8 cellular contexts compared by ENCODE assay signal in the genomic region with DNA sequence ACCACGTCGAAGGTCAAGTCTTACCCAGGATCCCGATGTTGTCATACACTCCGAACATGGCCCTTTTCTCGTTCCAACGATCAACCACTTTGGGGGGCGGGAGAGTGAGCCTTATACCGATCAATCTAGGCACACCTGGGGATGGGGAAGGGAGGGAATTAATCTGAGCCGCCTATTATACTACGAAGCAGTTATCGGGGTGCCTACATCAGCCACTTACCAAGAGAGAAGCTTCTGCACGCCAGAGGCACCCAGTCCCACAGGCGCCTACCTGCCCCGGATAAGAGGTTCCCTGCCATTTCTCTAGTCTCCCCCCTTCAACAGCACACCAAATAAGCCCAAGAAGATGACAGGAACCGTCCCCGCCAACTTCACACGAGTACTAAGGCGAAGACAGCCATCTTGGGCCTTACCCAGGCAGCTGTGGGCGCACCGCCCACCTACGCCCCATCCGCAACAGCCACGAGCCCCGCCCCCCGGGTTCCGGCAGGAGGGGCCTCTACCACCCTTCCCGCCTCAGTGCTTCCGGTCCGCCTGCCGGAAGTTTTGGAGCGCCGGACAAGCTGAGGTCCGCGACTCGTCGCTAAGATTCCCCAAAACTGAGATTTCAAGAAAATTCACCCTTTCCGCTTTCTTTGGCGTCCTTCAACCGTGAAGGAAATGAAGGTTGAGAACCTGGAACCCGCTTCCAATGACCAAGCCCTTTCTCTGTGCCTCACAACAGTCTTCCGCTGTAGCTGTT. TPM values are rescaled to one million over a fixed set of nuclear protein-coding genes. Genes with fewer than 3 reads are reported as not detected.
DNase-seq lines count a peak whose midpoint lies in the region; ATAC-seq and TF ChIP-seq lines count a peak whose summit lies in the region.

Gene MRPL51 (minus strand): TSS at position 425 of the 742 bp plus-strand sequence. CDS start 126 bp downstream, at position 299.

- peak within 1 kb of the TSS; percentile 68 for H3K9ac ChIP-seq in neural progenitor cell
- peak within 1 kb of the TSS; percentile 91 to 99 for H3K9ac ChIP-seq in stomach smooth muscle (ENCODE audit: low read length in 2 of 2)

- POLR2A ChIA-PET in HEK293 (lab: Yijun Ruan, JAX) = interaction anchor here (1.0 to 1.8 kb wide), 21 partner anchors 9 to 358 kb away, joined by 3 to 74 read pairs (median 4); partner anchors contain the start of genes CDCA3, GAPDH, NOP2 and TNFRSF1A

- CTCF ChIA-PET in HEK293 (lab: Yijun Ruan, JAX) = interaction anchor here (0.5 to 2.0 kb wide), 7 partner anchors 19 to 173 kb away, joined by 3 to 7 read pairs (median 4); no protein-coding TSS in a partner anchor

- DNase-seq in GDM1 (lab: John Stamatoyannopoulos, UW) (peak; percentile 91), MV-4-11 (lab: John Stamatoyannopoulos, UW) (peak; percentile 93), SJSA1 (ENCODE audit: low read depth in 1 of 2, low spot score in 2 of 2) (peak; percentile 96 to 98), foreskin keratinocyte (peak; percentile 85 to 93), neural progenitor cell (ENCODE audit: low spot score) (peak; percentile 98)
- peak; percentile 81 to 96 (median 90) for DNase-seq in activated naive CD4-positive, alpha-beta T cell (lab: John Stamatoyannopoulos, UW)

- H3K79me2 ChIP-seq in neural progenitor cell (ENCODE audit: low read depth) = peaks cover 57% of the 10 kb centered on the region

- peak within 1 kb of the TSS; percentile 55 for H2AFZ ChIP-seq in neural progenitor cell (replicated peaks)

- H4K20me1 ChIP-seq in neural progenitor cell (ENCODE audit: low read depth) = peaks cover 24% of the 10 kb centered on the region

- no peaks in the 10 kb centered on the region for H3K9me3 Mint-ChIP-seq in neural progenitor cell

- H3K27ac Mint-ChIP-seq in neural progenitor cell = peak within 1 kb of the TSS; percentile 93

- H3K36me3 Mint-ChIP-seq in neural progenitor cell = peaks cover 14% of the 10 kb centered on the region

- H3K36me3 ChIP-seq in HEK293 (ENCODE audit: control insufficient read depth in 2 of 2, insufficient read depth in 1 of 2, low read length in 2 of 2) (peaks cover 36 to 48% of the 10 kb centered on the region in 2 experiments), SJSA1 (peaks cover 51% of the 10 kb centered on the region), neural progenitor cell (peaks cover 19% of the 10 kb centered on the region), stomach smooth muscle (ENCODE audit: control insufficient read depth in 2 of 2, insufficient read depth in 2 of 2, low read length in 2 of 2) (peaks cover 0 to 2% of the 10 kb centered on the region in 2 donors)

- TF ChIP-seq CTCF in HEK293 (tag by site-specific recombination; IDR thresholded peaks at IDR 0.05) = no peak
- no peak for TF ChIP-seq CTCF in foreskin keratinocyte (conservative IDR thresholded peaks at IDR 0.05)
- no peak for TF ChIP-seq CTCF in neural progenitor cell (IDR thresholded peaks at IDR 0.05)

- H3K4me1 Mint-ChIP-seq in neural progenitor cell = peaks cover 28% of the 10 kb centered on the region

- H3K4me1 ChIP-seq in HEK293 (ENCODE audit: control insufficient read depth, insufficient read depth, low read length) (peaks cover 7% of the 10 kb centered on the region; the same call in 1 of the 2 replicates), SJSA1 (replicated peaks) (peaks cover 17% of the 10 kb centered on the region), foreskin keratinocyte (peaks cover 6% of the 10 kb centered on the region), neural progenitor cell (peaks cover 23% of the 10 kb centered on the region), stomach smooth muscle (ENCODE audit: control insufficient read depth, insufficient read depth, low read length) (peaks cover 12% of the 10 kb centered on the region)

- H3K4me2 ChIP-seq in neural progenitor cell = peak within 1 kb of the TSS; percentile 74

- ATAC-seq in foreskin keratinocyte = peak; percentile 87

- H3K4me3 Mint-ChIP-seq in neural progenitor cell = peak within 1 kb of the TSS; percentile 97

- H3K9me3 ChIP-seq in HEK293 (ENCODE audit: control insufficient read depth, insufficient read depth, low read depth, low read length) (no peaks in the 10 kb centered on the region), SJSA1 (replicated peaks) (no peaks in the 10 kb centered on the region), neural progenitor cell (ENCODE audit: low read depth) (no peaks in the 10 kb centered on the region), stomach smooth muscle (ENCODE audit: control insufficient read depth in 2 of 2, low read length in 2 of 2) (no peaks in the 10 kb centered on the region)

- H3F3A ChIP-seq in neural progenitor cell (ENCODE audit: low read depth) = peaks cover 33% of the 10 kb centered on the region

- H3K27me3 Mint-ChIP-seq in neural progenitor cell (ENCODE audit: insufficient read depth, low read depth) = peaks cover 2% of the 10 kb centered on the region

- H3K27ac ChIP-seq in HEK293 (ENCODE audit: extremely low read depth, low read depth, low read length) (peak within 1 kb of the TSS; percentile 94), SJSA1 (peak within 1 kb of the TSS; percentile 94), foreskin keratinocyte (peak within 1 kb of the TSS; percentile 83), neural progenitor cell (peak within 1 kb of the TSS; percentile 81), stomach smooth muscle (ENCODE audit: low read length) (peak within 1 kb of the TSS; percentile 98)

- H3K4me3 ChIP-seq in HEK293 (ENCODE audit: low read depth, low read length) = peak within 1 kb of the TSS; percentile 93
- H3K4me3 ChIP-seq in SJSA1 = peak within 1 kb of the TSS; percentile 56
- peak within 1 kb of the TSS; percentile 86 for H3K4me3 ChIP-seq in neural progenitor cell
- H3K4me3 ChIP-seq in stomach smooth muscle (ENCODE audit: low read length in 2 of 2) = peak within 1 kb of the TSS; percentile 95 to 98

- H3K27me3 ChIP-seq in SJSA1 (replicated peaks) (no peaks in the 10 kb centered on the region), foreskin keratinocyte (no peaks in the 10 kb centered on the region), neural progenitor cell (no peaks in the 10 kb centered on the region), stomach smooth muscle (ENCODE audit: control insufficient read depth in 1 of 2, insufficient read depth in 2 of 2, low read length in 2 of 2) (no peaks in the 10 kb centered on the region)

TF ChIP-seq in HEK293, 187 proteins besides CTCF, POLR2A, EP300 and RAD21 (continues in another document):
- no peak for TF ChIP-seq ZNF155 (tag by site-specific recombination; IDR thresholded peaks at IDR 0.05)
- TF ChIP-seq ZNF645 (tag by site-specific recombination; IDR thresholded peaks at IDR 0.05) = no peak
- TF ChIP-seq ZNF501 (tag by site-specific recombination; IDR thresholded peaks at IDR 0.05) = peak; percentile 91
- no peak for TF ChIP-seq ZNF704 (tag by site-specific recombination; IDR thresholded peaks at IDR 0.05)
- TF ChIP-seq ZNF433 (tag by site-specific recombination; IDR thresholded peaks at IDR 0.05; ENCODE audit: low read depth) = no peak
- no peak for TF ChIP-seq ZNF791 (tag by site-specific recombination; IDR thresholded peaks at IDR 0.05)
- TF ChIP-seq ZNF146 (tag by site-specific recombination; IDR thresholded peaks at IDR 0.05) = no peak
- TF ChIP-seq, protein P1, sequence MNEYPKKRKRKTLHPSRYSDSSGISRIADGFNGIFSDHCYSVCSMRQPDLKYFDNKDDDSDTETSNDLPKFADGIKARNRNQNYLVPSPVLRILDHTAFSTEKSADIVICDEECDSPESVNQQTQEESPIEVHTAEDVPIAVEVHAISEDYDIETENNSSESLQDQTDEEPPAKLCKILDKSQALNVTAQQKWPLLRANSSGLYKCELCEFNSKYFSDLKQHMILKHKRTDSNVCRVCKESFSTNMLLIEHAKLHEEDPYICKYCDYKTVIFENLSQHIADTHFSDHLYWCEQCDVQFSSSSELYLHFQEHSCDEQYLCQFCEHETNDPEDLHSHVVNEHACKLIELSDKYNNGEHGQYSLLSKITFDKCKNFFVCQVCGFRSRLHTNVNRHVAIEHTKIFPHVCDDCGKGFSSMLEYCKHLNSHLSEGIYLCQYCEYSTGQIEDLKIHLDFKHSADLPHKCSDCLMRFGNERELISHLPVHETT (tag by site-specific recombination; IDR thresholded peaks at IDR 0.05) = no peak
- TF ChIP-seq ZBTB20 (tag by site-specific recombination; IDR thresholded peaks at IDR 0.05) = no peak
- no peak for TF ChIP-seq ZNF621 (tag by site-specific recombination; IDR thresholded peaks at IDR 0.05)
- peak; percentile 90 for TF ChIP-seq YY1 (tag by site-specific recombination; IDR thresholded peaks at IDR 0.05)
- TF ChIP-seq TCF7L2 (IDR thresholded peaks at IDR 0.05; ENCODE audit: borderline replicate concordance, low read depth, low read length) = no peak
- TF ChIP-seq ZNF585B (tag by site-specific recombination; IDR thresholded peaks at IDR 0.05) = no peak

RNA-seq across cellular contexts. Expression of gene MRPL51, which starts in this region (rescaled TPM):
- 213 and 264 TPM in 2 replicates for total RNA-seq in SJSA1 (2014; rRNA removed; shearing (Covaris generic))
- 193 and 210 TPM in 2 replicates for total RNA-seq in foreskin keratinocyte
- polyA plus RNA-seq in foreskin keratinocyte = 303 and 321 TPM in 2 replicates
- total RNA-seq in neural progenitor cell (ENCODE audit: low replicate concordance) = 95.2 and 143 TPM in 2 replicates

Comparison
In these comparisons a context has a peak if more than half of its experiments do, and no peak if none do; other contexts are left out.
1. Peak in every context shown above with its lines: DNase-seq, ATAC-seq, H3K4me3 ChIP-seq and H3K27ac ChIP-seq.